In the genomic region with DNA sequence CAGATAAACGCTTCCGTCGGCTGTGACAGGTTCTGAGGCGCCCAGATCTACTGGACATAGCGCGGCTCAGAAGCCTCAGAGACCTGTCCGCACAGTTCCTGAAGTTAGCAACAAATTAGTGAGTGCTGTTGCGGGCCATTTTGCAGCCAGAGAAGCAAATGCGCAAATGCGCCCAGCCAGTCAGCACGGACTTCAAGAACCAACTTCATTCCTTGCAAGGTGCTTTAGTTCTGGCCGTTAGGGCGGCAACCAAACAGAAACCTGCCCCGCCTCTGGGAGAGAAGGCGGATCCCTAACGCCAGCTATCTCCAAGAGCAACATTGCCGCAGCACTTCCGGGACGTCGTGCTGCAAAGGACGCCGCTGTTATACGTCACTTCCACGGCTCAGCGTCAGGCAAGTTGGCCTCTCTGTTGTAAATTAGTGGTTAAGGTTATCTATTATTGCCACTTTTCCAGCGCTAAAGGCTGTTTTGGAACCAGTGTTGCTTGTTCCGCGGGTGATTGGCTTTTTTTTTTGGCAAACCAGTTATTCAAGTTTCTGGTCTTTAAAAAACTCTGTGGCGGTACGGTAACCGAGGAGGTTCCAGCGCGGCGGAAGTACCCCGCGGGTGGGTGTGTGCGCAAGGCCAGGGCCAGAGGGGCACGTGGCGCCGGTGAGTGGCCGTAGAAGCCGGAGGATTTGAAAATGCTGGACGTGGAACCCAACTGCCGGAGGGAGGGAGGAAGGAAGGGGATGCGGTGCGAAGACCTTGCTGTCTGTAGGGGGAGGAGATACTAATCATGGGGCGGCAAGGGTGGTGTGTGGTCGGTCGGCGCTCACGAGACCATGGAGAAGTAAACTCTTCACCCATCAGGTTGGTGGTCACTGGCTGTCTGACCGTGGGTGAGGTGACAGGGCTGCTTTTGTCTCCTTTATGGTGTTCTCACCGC, we compare ENCODE assay signal across 8 cellular contexts. TPM values are rescaled to one million over a fixed set of nuclear protein-coding genes. Genes with fewer than 3 reads are reported as not detected.
DNase-seq lines count a peak whose midpoint lies in the region; ATAC-seq and TF ChIP-seq lines count a peak whose summit lies in the region.

Gene GAR1, plus strand, starts transcription at position 612 of the 931 bp plus-strand sequence. CDS start 403 bp downstream, outside the sequence.

- 0% methylated on average over 18 to 35 of the region's 53 CpGs for WGBS in gastroesophageal sphincter (ENCODE audit: low coverage in 1 of 2), 2 donors

- in situ Hi-C loops in SK-MEL-5 (cut with HindIII; ENCODE audit: low pct_unique_long_range_greater_than_20kb, low sequenced_read_pairs) = no loop called here

- H3K36me3 ChIP-seq in gastroesophageal sphincter = peaks cover 0 to 27% of the 10 kb centered on the region in 2 donors
- H3K36me3 ChIP-seq in neutrophil = peaks cover 4% of the 10 kb centered on the region

- TF ChIP-seq POLR2A in gastroesophageal sphincter (IDR thresholded peaks at IDR 0.05) = peak in 1 of 2 donors; percentile 31

- TF ChIP-seq CTCF in gastroesophageal sphincter (IDR thresholded peaks at IDR 0.05) (no peak), neutrophil (IDR thresholded peaks at IDR 0.05) (no peak)

- peak within 1 kb of the TSS; percentile 55 to 86 (median 80) for H3K27ac ChIP-seq in gastroesophageal sphincter
- H3K27ac ChIP-seq in neutrophil = peak within 1 kb of the TSS; percentile 80

- no peaks in the 10 kb centered on the region for H3K9me3 ChIP-seq in gastroesophageal sphincter
- no peaks in the 10 kb centered on the region for H3K9me3 ChIP-seq in neutrophil

- DNase-seq in GF-D8 (lab: John Stamatoyannopoulos, UW) (peak; percentile 90), HEK293T (ENCODE audit: extremely low spot score) (peak; percentile 91), MV-4-11 (lab: John Stamatoyannopoulos, UW) (peak; percentile 93), SK-MEL-5 (ENCODE audit: low read depth, low spot score) (peak; percentile 90), superior temporal gyrus (ENCODE audit: extremely low spot score) (peak; percentile 95)
- DNase-seq in activated naive CD4-positive, alpha-beta T cell treated with Interleukin-2 at 50 U/mL for 16 hours = peak; percentile 90

- TF ChIP-seq EP300 in gastroesophageal sphincter (IDR thresholded peaks at IDR 0.05) = no peak

- POLR2A ChIA-PET in HEK293T (lab: Yijun Ruan, JAX) = interaction anchor here (0.6 to 1.0 kb wide), 5 partner anchors 12 to 431 kb away, joined by 3 to 5 read pairs (median 3); partner anchors contain the start of gene MCUB

- H3K4me3 ChIP-seq in gastroesophageal sphincter (peak within 1 kb of the TSS; percentile 75 to 80), neutrophil (ENCODE audit: low read depth in 1 of 2, low read length in 1 of 2) (peak within 1 kb of the TSS; percentile 73 to 96)

- H3K27me3 ChIP-seq in gastroesophageal sphincter = no peaks in the 10 kb centered on the region
- H3K27me3 ChIP-seq in neutrophil = no peaks in the 10 kb centered on the region

- ATAC-seq in gastroesophageal sphincter = peak; percentile 98

- H3K4me1 ChIP-seq in gastroesophageal sphincter = peaks cover 0 to 27% (median 8%) of the 10 kb centered on the region in 3 donors
- peaks cover 23 to 25% of the 10 kb centered on the region in 2 experiments for H3K4me1 ChIP-seq in neutrophil (ENCODE audit: control insufficient read depth in 1 of 2, insufficient read depth in 1 of 2, low read depth in 1 of 2, low read length in 1 of 2)

- CTCF ChIA-PET in HEK293T (lab: Yijun Ruan, JAX) = no interaction called here

TF ChIP-seq in HEK293T, 16 proteins besides CTCF, POLR2A, EP300 and RAD21:
- TF ChIP-seq SUZ12 (IDR thresholded peaks at IDR 0.05) (no peak), L3MBTL2 (conservative IDR thresholded peaks at IDR 0.05) (peak; percentile 95), BHLHE40 (IDR thresholded peaks at IDR 0.05; ENCODE audit: borderline replicate concordance) (no peak), ELF4 (IDR thresholded peaks at IDR 0.05) (peak; percentile 80), CTBP1 (IDR thresholded peaks at IDR 0.05; ENCODE audit: borderline replicate concordance) (no peak)

RNA-seq across cellular contexts. Expression of gene GAR1, which starts in this region (rescaled TPM):
- total RNA-seq in SK-MEL-5 (2014; rRNA removed; shearing (Covaris generic)) = 9.9 and 10.6 TPM in 2 replicates
- polyA plus RNA-seq in SK-MEL-5 (2015; cell fraction: cytosol; rRNA removed) = 33.6 and 49.9 TPM in 2 replicates
- polyA plus RNA-seq in SK-MEL-5 (2015; cell fraction: nucleus; rRNA removed) = 7.9 and 20.8 TPM in 2 replicates
- total RNA-seq in gastroesophageal sphincter = 1 to 10 TPM; 3.4 to 9.7 (median 5.1) TPM

Comparison
In these comparisons a context has a peak if more than half of its experiments do, and no peak if none do; other contexts are left out.
1. Peak in every context shown above with its lines: DNase-seq, ATAC-seq, H3K4me3 ChIP-seq and H3K27ac ChIP-seq.